Comparison of ENCODE assay signal across 15 cellular contexts in genomic region chr2:231743376-231744116, GRCh38. TPM values are rescaled to one million over a fixed set of nuclear protein-coding genes. Genes with fewer than 3 reads are reported as not detected.
DNase-seq lines count a peak whose midpoint lies in the region; ATAC-seq and TF ChIP-seq lines count a peak whose summit lies in the region.
"Had no signal": no experiment of that assay in that cellular context is flagged by ENCODE, and none has a peak within 500 bp of the region (broad histone marks: within the 10 kb centered on the region; RNA-seq: fewer than 3 reads in every experiment).

No MANE protein-coding gene starts in this region.

- H3K27me3 ChIP-seq in GM23338 (ENCODE audit: insufficient read depth) (no peaks in the 10 kb centered on the region), neural progenitor cell (no peaks in the 10 kb centered on the region)

- H3K27ac Mint-ChIP-seq in GM23338 (no peak overlapping the region), neural progenitor cell (peak overlapping the region; percentile 19)
- H3K27ac Mint-ChIP-seq: B cell; CD4-positive, alpha-beta T cell had no signal

- H3F3A ChIP-seq in GM23338 (replicated peaks; ENCODE audit: low read depth) (0 out of 2 replicates have a peak, but pooled peaks cover 4% of the 10 kb centered on the region), neural progenitor cell (ENCODE audit: low read depth) (peaks cover 46% of the 10 kb centered on the region)

- H3K9me3 ChIP-seq in neural progenitor cell (ENCODE audit: low read depth), result no peaks in the 10 kb centered on the region

- H3K36me3 Mint-ChIP-seq in GM23338 (ENCODE audit: low read depth) (no peaks in the 10 kb centered on the region; the same call in 2 of the 3 replicates), neural progenitor cell (peaks cover 8% of the 10 kb centered on the region)

- H3K36me3 ChIP-seq in GM23338 (ENCODE audit: insufficient read depth), result no peaks in the 10 kb centered on the region
- no peaks in the 10 kb centered on the region for H3K36me3 ChIP-seq in neural progenitor cell

- TF ChIP-seq CTCF in GM23338 (conservative IDR thresholded peaks at IDR 0.05; ENCODE audit: low read depth in 2 of 2), result no peak
- no peak for TF ChIP-seq CTCF in neural progenitor cell (IDR thresholded peaks at IDR 0.05)

- H3K4me1 ChIP-seq in GM23338 (ENCODE audit: insufficient read depth) (peaks cover 6% of the 10 kb centered on the region), neural progenitor cell (peaks cover 43% of the 10 kb centered on the region)

- no peak overlapping the region for H3K9ac ChIP-seq in neural progenitor cell

- in situ Hi-C loops in SK-MEL-5 (cut with HindIII; ENCODE audit: low pct_unique_long_range_greater_than_20kb, low sequenced_read_pairs), result no loop called here

- H3K27me3 Mint-ChIP-seq in GM23338 (ENCODE audit: insufficient read depth, low read depth, poor library complexity) (peaks cover 5% of the 10 kb centered on the region), neural progenitor cell (ENCODE audit: insufficient read depth, low read depth) (no peaks in the 10 kb centered on the region)
- H3K27me3 Mint-ChIP-seq: B cell; CD4-positive, alpha-beta T cell had no signal

- H3K4me1 Mint-ChIP-seq in GM23338, result peaks cover 14% of the 10 kb centered on the region
- peaks cover 46% of the 10 kb centered on the region for H3K4me1 Mint-ChIP-seq in neural progenitor cell
- H3K4me1 Mint-ChIP-seq: B cell had no signal

- no peak overlapping the region for H2AFZ ChIP-seq in GM23338
- no peak overlapping the region for H2AFZ ChIP-seq in neural progenitor cell (replicated peaks)

- no peak overlapping the region for H3K4me3 ChIP-seq in GM23338
- H3K4me3 ChIP-seq in neural progenitor cell, result no peak overlapping the region

- no peak overlapping the region for H3K4me2 ChIP-seq in GM23338
- peak overlapping the region; percentile 6 for H3K4me2 ChIP-seq in neural progenitor cell

- H3K9me2 ChIP-seq in GM23338 (ENCODE audit: insufficient read depth), result no peaks in the 10 kb centered on the region

- no peak overlapping the region for H3K4me3 Mint-ChIP-seq in GM23338
- H3K4me3 Mint-ChIP-seq in neural progenitor cell, result no peak overlapping the region
- H3K4me3 Mint-ChIP-seq: B cell; CD4-positive, alpha-beta T cell had no signal

- ATAC-seq in GM23338 (no peak), HG03354 (IDR thresholded peaks at IDR 0.05; ENCODE audit: poor library complexity, severe bottlenecking, unreplicated experiment) (no peak), HG03442 (IDR thresholded peaks at IDR 0.05; ENCODE audit: unreplicated experiment) (no peak)
- ATAC-seq: HCT116 had no signal

- H3K79me2 ChIP-seq in GM23338 (replicated peaks; ENCODE audit: insufficient read depth), result no peaks in the 10 kb centered on the region
- H3K79me2 ChIP-seq in neural progenitor cell (ENCODE audit: low read depth), result peaks cover 12% of the 10 kb centered on the region

- H4K20me1 ChIP-seq in GM23338 (replicated peaks; ENCODE audit: insufficient read depth) (no peaks in the 10 kb centered on the region), neural progenitor cell (ENCODE audit: low read depth) (peaks cover 3% of the 10 kb centered on the region)

- DNase-seq in GM23338 (ENCODE audit: low spot score), result no peak
- peak; percentile 96 for DNase-seq in SK-MEL-5 (ENCODE audit: low read depth, low spot score)
- DNase-seq in foreskin melanocyte, result peak; percentile 94
- DNase-seq in neural progenitor cell (ENCODE audit: low spot score), result no peak
- DNase-seq in DMS79 (lab: John Stamatoyannopoulos, UW), result no peak
- no peak for DNase-seq in activated CD4-positive, alpha-beta T cell treated with anti-CD3 and anti-CD28 coated beads, Interleukin-2, amount 50 U/mL, for 48 hours
- DNase-seq: C1 segment of cervical spinal cord; CD4-positive, alpha-beta T cell; DMS153; DND-41; GDM1 had no signal

- H3K9me3 Mint-ChIP-seq in GM23338 (no peaks in the 10 kb centered on the region), neural progenitor cell (no peaks in the 10 kb centered on the region)
- H3K9me3 Mint-ChIP-seq: CD4-positive, alpha-beta T cell had no signal

- H3K27ac ChIP-seq in GM23338 (ENCODE audit: low read depth) (0 out of 2 replicates have a peak overlapping the region, but pooled peaks have one; percentile 10), neural progenitor cell (peak overlapping the region; percentile 21)

TF ChIP-seq in GM23338, 12 proteins besides CTCF, POLR2A, EP300 and RAD21:
- no peak for TF ChIP-seq EZH2 (IDR thresholded peaks at IDR 0.05; ENCODE audit: low read depth, unreplicated experiment)
- no peak for TF ChIP-seq EZH2phosphoT487 (IDR thresholded peaks at IDR 0.05; ENCODE audit: unreplicated experiment)
TF ChIP-seq in GM23338: peak in this region for 0.

RNA-seq across cellular contexts. Expression of gene PTMA, which starts 35.2 kb away (rescaled TPM):
- 1,861 and 2,007 TPM in 2 replicates for total RNA-seq in GM23338 (2014; rRNA removed; shearing (Covaris generic))
- polyA plus RNA-seq in GM23338 (2016; fragmentation: Nextera tagmentation; extraction: Ambion mirVana), result 8,990 and 10,188 TPM in 2 replicates
- total RNA-seq in SK-MEL-5 (2014; rRNA removed; shearing (Covaris generic)), result 885 and 950 TPM in 2 replicates
- 774 and 799 TPM in 2 replicates for polyA plus RNA-seq in SK-MEL-5 (2015; cell fraction: cytosol; rRNA removed)
- polyA plus RNA-seq in SK-MEL-5 (2015; cell fraction: nucleus; rRNA removed), result 180 and 218 TPM in 2 replicates
- 1,850 and 2,102 TPM in 2 replicates for total RNA-seq in neural progenitor cell (ENCODE audit: low replicate concordance)

RNA-seq across cellular contexts. Expression of gene PDE6D, which starts 37.5 kb away (rescaled TPM):
- total RNA-seq in GM23338 (2014; rRNA removed; shearing (Covaris generic)), result 35.2 and 50.3 TPM in 2 replicates
- polyA plus RNA-seq in GM23338 (2016; fragmentation: Nextera tagmentation; extraction: Ambion mirVana), result 54.5 and 55.6 TPM in 2 replicates
- 37.7 and 43.6 TPM in 2 replicates for total RNA-seq in SK-MEL-5 (2014; rRNA removed; shearing (Covaris generic))
- 39.5 and 49.7 TPM in 2 replicates for polyA plus RNA-seq in SK-MEL-5 (2015; cell fraction: cytosol; rRNA removed)
- polyA plus RNA-seq in SK-MEL-5 (2015; cell fraction: nucleus; rRNA removed), result 5.6 and 15.9 TPM in 2 replicates
- 44.1 and 52.6 TPM in 2 replicates for total RNA-seq in neural progenitor cell (ENCODE audit: low replicate concordance)

RNA-seq across cellular contexts. Expression of gene COPS7B, which starts 42.7 kb away (rescaled TPM):
- 61.6 and 63.7 TPM in 2 replicates for total RNA-seq in GM23338 (2014; rRNA removed; shearing (Covaris generic))
- 40.9 and 44.9 TPM in 2 replicates for polyA plus RNA-seq in GM23338 (2016; fragmentation: Nextera tagmentation; extraction: Ambion mirVana)
- total RNA-seq in SK-MEL-5 (2014; rRNA removed; shearing (Covaris generic)), result 19.6 and 20.7 TPM in 2 replicates
- 37.1 and 38.5 TPM in 2 replicates for polyA plus RNA-seq in SK-MEL-5 (2015; cell fraction: cytosol; rRNA removed)
- 77.6 and 106 TPM in 2 replicates for polyA plus RNA-seq in SK-MEL-5 (2015; cell fraction: nucleus; rRNA removed)
- 56.1 and 63.3 TPM in 2 replicates for total RNA-seq in neural progenitor cell (ENCODE audit: low replicate concordance)

Comparison
In these comparisons a context has a peak if more than half of its experiments do, and no peak if none do; other contexts are left out.
1. DNase-seq: peak in SK-MEL-5 (single experiment) and foreskin melanocyte (single experiment); none in GM23338 (single experiment), neural progenitor cell (single experiment), DMS79 (single experiment) and activated CD4-positive, alpha-beta T cell treated with anti-CD3 and anti-CD28 coated beads, Interleukin-2, amount 50 U/mL, for 48 hours (0 of 2).